ENCODE assay signal across 9 cellular contexts in genomic region chr2:241217320-241218031, GRCh38. TPM values are rescaled to one million over a fixed set of nuclear protein-coding genes. Genes with fewer than 3 reads are reported as not detected.
DNase-seq lines count a peak whose midpoint lies in the region; ATAC-seq, FAIRE-seq and TF ChIP-seq lines count a peak whose summit lies in the region.
"Had no signal": no experiment of that assay in that cellular context is flagged by ENCODE, and none has a peak within 500 bp of the region (broad histone marks: within the 10 kb centered on the region; RNA-seq: fewer than 3 reads in every experiment).

No MANE protein-coding gene starts in this region.

- no peaks in the 10 kb centered on the region for H3K36me3 Mint-ChIP-seq in astrocyte (ENCODE audit: low read depth, unreplicated experiment)
- H3K36me3 Mint-ChIP-seq in osteocyte (ENCODE audit: unreplicated experiment), result no peaks in the 10 kb centered on the region

- H3K27me3 Mint-ChIP-seq in astrocyte (ENCODE audit: low read depth, unreplicated experiment), result peaks cover 11% of the 10 kb centered on the region
- H3K27me3 Mint-ChIP-seq in osteocyte (ENCODE audit: unreplicated experiment), result no peaks in the 10 kb centered on the region

- intact Hi-C loops in heart right ventricle (cut with DNase I), result loop anchor here in 2 of 10 donors (2.0 to 10.0 kb wide), 3 partner anchors 67 to 363 kb away; partner anchors contain the start of genes MTERF4 (in 1 of the 2) and PPP1R7 (in 1 of the 2)

- H3K4me1 Mint-ChIP-seq in astrocyte (ENCODE audit: low read depth, unreplicated experiment) (peaks cover 3% of the 10 kb centered on the region), osteocyte (ENCODE audit: unreplicated experiment) (peaks cover 25% of the 10 kb centered on the region)

- H3K27me3 ChIP-seq in astrocyte (ENCODE audit: insufficient read depth, low read length) (peaks cover 2% of the 10 kb centered on the region), heart right ventricle (peaks cover 0 to 8% (median 0%) of the 10 kb centered on the region in 7 donors)

- DNase-seq in DMS 273 (lab: John Stamatoyannopoulos, UW; ENCODE audit: unreplicated experiment) (peak; percentile 73), DMS 273 treated with DMSO at 0.1 percent for 48 hours (lab: John Stamatoyannopoulos, UW) (no peak), SHP77 treated with DMSO at 0.1 percent for 48 hours (lab: John Stamatoyannopoulos, UW) (peak; percentile 26), astrocyte (ENCODE audit: low read depth) (peak; percentile 66), heart right ventricle (peak; percentile 59 to 69), osteocyte (ENCODE audit: extremely low spot score, unreplicated experiment) (no peak), NCI-H1105 treated with DMSO at 0.1 percent for 48 hours (lab: John Stamatoyannopoulos, UW) (no peak)

- no peak for FAIRE-seq in astrocyte (lab: Jason Lieb, UNC)
- FAIRE-seq: A204.1 had no signal

- no peaks in the 10 kb centered on the region for H4K20me1 ChIP-seq in astrocyte (ENCODE audit: insufficient read depth, low read length)

- H3K4me1 ChIP-seq in astrocyte (ENCODE audit: insufficient read depth, low read length) (no peaks in the 10 kb centered on the region), heart right ventricle (peaks cover 7 to 17% (median 9%) of the 10 kb centered on the region in 9 donors)

- H3K27ac Mint-ChIP-seq in astrocyte (ENCODE audit: unreplicated experiment) (peak overlapping the region; percentile 77), osteocyte (ENCODE audit: unreplicated experiment) (peak overlapping the region; percentile 86)

- peak overlapping the region; percentile 67 for H3K9ac ChIP-seq in astrocyte (ENCODE audit: low read length)

- TF ChIP-seq CTCF in astrocyte (IDR thresholded peaks at IDR 0.05; ENCODE audit: insufficient read depth, low read depth, low read length) (no peak), heart right ventricle (IDR thresholded peaks at IDR 0.05) (peak in 2 of 9 donors; percentile 9 to 14), osteocyte (IDR thresholded peaks at IDR 0.05) (no peak)

- WGBS in heart right ventricle, 2 donors, result 1% methylated on average over 59 to 69 of the region's 77 CpGs

- peak overlapping the region; percentile 92 for H2AFZ ChIP-seq in astrocyte (ENCODE audit: low read depth, low read length)

- H3K27ac ChIP-seq in astrocyte (ENCODE audit: low read depth, low read length) (peak overlapping the region; percentile 12), heart right ventricle (peak overlapping the region; percentile 14 to 92 (median 82))

- ATAC-seq in HG03135 (IDR thresholded peaks at IDR 0.05; ENCODE audit: unreplicated experiment), result peak; percentile 59
- ATAC-seq in heart right ventricle, result peak; percentile 80 to 91 (median 85)

- H3K4me2 ChIP-seq in astrocyte (ENCODE audit: low read length), result peak overlapping the region; percentile 79

- H3K4me3 ChIP-seq in astrocyte (ENCODE audit: insufficient read depth, low read depth, low read length), result peak overlapping the region; percentile 51
- H3K4me3 ChIP-seq in heart right ventricle, result peak overlapping the region in 9 of 10 donors; percentile 40 to 68 (median 60)

- H3K9me3 ChIP-seq in astrocyte (ENCODE audit: insufficient read depth, low read depth, low read length) (no peaks in the 10 kb centered on the region), heart right ventricle (no peaks in the 10 kb centered on the region)

- H3K9me3 Mint-ChIP-seq in astrocyte (ENCODE audit: unreplicated experiment) (no peaks in the 10 kb centered on the region), osteocyte (ENCODE audit: unreplicated experiment) (no peaks in the 10 kb centered on the region)

- peak overlapping the region; percentile 74 for H3K4me3 Mint-ChIP-seq in astrocyte (ENCODE audit: unreplicated experiment)
- peak overlapping the region; percentile 74 for H3K4me3 Mint-ChIP-seq in osteocyte (ENCODE audit: unreplicated experiment)

- H3K79me2 ChIP-seq in astrocyte (ENCODE audit: insufficient read depth, low read length), result no peaks in the 10 kb centered on the region

- no peaks in the 10 kb centered on the region for H3K36me3 ChIP-seq in astrocyte (ENCODE audit: insufficient read depth, low read length)
- no peaks in the 10 kb centered on the region for H3K36me3 ChIP-seq in heart right ventricle

RNA-seq across cellular contexts. Expression of gene ANO7, which starts 29.0 kb away (rescaled TPM):
- total RNA-seq in astrocyte (5.8 and 7.1 TPM in 2 replicates), heart right ventricle (1 to 10 TPM in 8 of 10 donors, under 1 TPM in 2; 0.92 to 3.0 (median 2.0) TPM), osteocyte (1.3 TPM in 2 replicates)
- under 1 TPM; 0.61 to 0.73 TPM for polyA plus RNA-seq in heart right ventricle

Comparison
In these comparisons a context has a peak if more than half of its experiments do, and no peak if none do; other contexts are left out.
1. DNase-seq: peak in DMS 273 (single experiment), SHP77 treated with DMSO at 0.1 percent for 48 hours (single experiment), astrocyte (single experiment) and heart right ventricle (2 of 2); none in DMS 273 treated with DMSO at 0.1 percent for 48 hours (single experiment), osteocyte (single experiment) and NCI-H1105 treated with DMSO at 0.1 percent for 48 hours (single experiment).